Comparison of ENCODE assay signal across 8 cellular contexts in genomic region chr11:86176165-86176884, GRCh38.
DNase-seq lines count a peak whose midpoint lies in the region; ATAC-seq and TF ChIP-seq lines count a peak whose summit lies in the region.

No MANE protein-coding gene starts in this region.

- ATAC-seq in GM19452 (IDR thresholded peaks at IDR 0.05; ENCODE audit: unreplicated experiment) (peak; percentile 70), HG03469 (IDR thresholded peaks at IDR 0.05; ENCODE audit: unreplicated experiment) (peak; percentile 86)

- intact Hi-C loops in CD4-positive, alpha-beta memory T cell (cut with micrococcal nuclease), result loop anchor here (2.0 kb wide), 1 partner anchor 16 kb away; no protein-coding TSS in a partner anchor

- peak; percentile 57 for DNase-seq in activated naive CD4-positive, alpha-beta T cell treated with anti-CD3 and anti-CD28 coated beads, Interleukin-2, amount 10 ng/mL, durations not matched to agents 7 days and 5 days
- DNase-seq in stimulated activated CD4-positive, alpha-beta T cell treated with anti-CD3 and anti-CD28 coated beads, Interleukin-4, amount 100 ng/mL, for 24 hours, result peak; percentile 47
- DNase-seq in Kasumi-1 (lab: John Stamatoyannopoulos, UW) (no peak), DMS114 treated with DMSO at 0.1 percent for 48 hours (lab: John Stamatoyannopoulos, UW; ENCODE audit: unreplicated experiment) (no peak), right atrium auricular region (ENCODE audit: low spot score) (no peak)
- DNase-seq in CD4-positive, alpha-beta memory T cell, result no peak

- H3K9me3 ChIP-seq in CD4-positive, alpha-beta memory T cell (ENCODE audit: control insufficient read depth in 1 of 2, low read length in 2 of 2), result no peaks in the 10 kb centered on the region
- H3K9me3 ChIP-seq in right atrium auricular region, result no peaks in the 10 kb centered on the region

- no peaks in the 10 kb centered on the region for H3K9me3 Mint-ChIP-seq in activated naive CD4-positive, alpha-beta T cell treated with anti-CD3 and anti-CD28 coated beads, Interleukin-2, amount 10 ng/mL, durations not matched to agents 7 days and 5 days
- H3K9me3 Mint-ChIP-seq in CD4-positive, alpha-beta memory T cell, result no peaks in the 10 kb centered on the region

- no peaks in the 10 kb centered on the region for H3K36me3 Mint-ChIP-seq in activated naive CD4-positive, alpha-beta T cell treated with anti-CD3 and anti-CD28 coated beads, Interleukin-2, amount 10 ng/mL, durations not matched to agents 7 days and 5 days
- no peaks in the 10 kb centered on the region for H3K36me3 Mint-ChIP-seq in CD4-positive, alpha-beta memory T cell

- H3K27ac ChIP-seq in CD4-positive, alpha-beta memory T cell (ENCODE audit: low read depth, low read length), result no peak overlapping the region
- no peak overlapping the region for H3K27ac ChIP-seq in right atrium auricular region

- TF ChIP-seq CTCF in right atrium auricular region (IDR thresholded peaks at IDR 0.05), result no peak

- no peaks in the 10 kb centered on the region for H3K36me3 ChIP-seq in CD4-positive, alpha-beta memory T cell (ENCODE audit: insufficient read depth, low read length)
- no peaks in the 10 kb centered on the region for H3K36me3 ChIP-seq in right atrium auricular region

- no peaks in the 10 kb centered on the region for H3K27me3 Mint-ChIP-seq in activated naive CD4-positive, alpha-beta T cell treated with anti-CD3 and anti-CD28 coated beads, Interleukin-2, amount 10 ng/mL, durations not matched to agents 7 days and 5 days
- peaks cover 3 to 4% of the 10 kb centered on the region in 2 donors for H3K27me3 Mint-ChIP-seq in CD4-positive, alpha-beta memory T cell

- peak overlapping the region; percentile 12 for H3K27ac Mint-ChIP-seq in activated naive CD4-positive, alpha-beta T cell treated with anti-CD3 and anti-CD28 coated beads, Interleukin-2, amount 10 ng/mL, durations not matched to agents 7 days and 5 days
- no peak overlapping the region for H3K27ac Mint-ChIP-seq in CD4-positive, alpha-beta memory T cell

- H3K4me1 ChIP-seq in CD4-positive, alpha-beta memory T cell (ENCODE audit: insufficient read depth, low read length), result no peaks in the 10 kb centered on the region
- H3K4me1 ChIP-seq in right atrium auricular region, result peaks cover 0 to 57% of the 10 kb centered on the region in 2 donors

- H3K4me3 ChIP-seq in CD4-positive, alpha-beta memory T cell (ENCODE audit: low read length in 2 of 2), result no peak overlapping the region
- H3K4me3 ChIP-seq in right atrium auricular region, result no peak overlapping the region

- POLR2A ChIA-PET in CD4-positive, alpha-beta memory T cell (lab: Charles Lee; ENCODE audit: partially characterized antibody), result no interaction called here

- H3K4me1 Mint-ChIP-seq in activated naive CD4-positive, alpha-beta T cell treated with anti-CD3 and anti-CD28 coated beads, Interleukin-2, amount 10 ng/mL, durations not matched to agents 7 days and 5 days, result peaks cover 19% of the 10 kb centered on the region
- peaks cover 4 to 9% (median 5%) of the 10 kb centered on the region in 4 donors for H3K4me1 Mint-ChIP-seq in CD4-positive, alpha-beta memory T cell

- no peaks in the 10 kb centered on the region for H3K27me3 ChIP-seq in CD4-positive, alpha-beta memory T cell (ENCODE audit: insufficient read depth, low read length)
- no peaks in the 10 kb centered on the region for H3K27me3 ChIP-seq in right atrium auricular region

- CTCF ChIA-PET in activated naive CD4-positive, alpha-beta T cell treated with anti-CD3 and anti-CD28 coated beads, Interleukin-2, amount 10 ng/mL, durations not matched to agents 7 days and 5 days (lab: Charles Lee), result interaction anchor here (0.6 to 2.4 kb wide), 3 partner anchors 17 to 322 kb away, joined by 3 to 8 read pairs (median 4); partner anchors contain the start of gene CCDC83
- CTCF ChIA-PET in CD4-positive, alpha-beta memory T cell (lab: Charles Lee; ENCODE audit: partially characterized antibody), result interaction anchor here (1.4 kb wide), 1 partner anchor 43 kb away, joined by 3 read pairs; no protein-coding TSS in a partner anchor

- no peak overlapping the region for H3K4me3 Mint-ChIP-seq in activated naive CD4-positive, alpha-beta T cell treated with anti-CD3 and anti-CD28 coated beads, Interleukin-2, amount 10 ng/mL, durations not matched to agents 7 days and 5 days
- H3K4me3 Mint-ChIP-seq in CD4-positive, alpha-beta memory T cell, result no peak overlapping the region

Comparison
In these comparisons a context has a peak if more than half of its experiments do, and no peak if none do; other contexts are left out.
1. DNase-seq: peak in activated naive CD4-positive, alpha-beta T cell treated with anti-CD3 and anti-CD28 coated beads, Interleukin-2, amount 10 ng/mL, durations not matched to agents 7 days and 5 days (single experiment) and stimulated activated CD4-positive, alpha-beta T cell treated with anti-CD3 and anti-CD28 coated beads, Interleukin-4, amount 100 ng/mL, for 24 hours (single experiment); none in Kasumi-1 (0 of 2), DMS114 treated with DMSO at 0.1 percent for 48 hours (single experiment), CD4-positive, alpha-beta memory T cell (0 of 5) and right atrium auricular region (single experiment).